1 cellular context compared by ENCODE assay signal in the genomic region with DNA sequence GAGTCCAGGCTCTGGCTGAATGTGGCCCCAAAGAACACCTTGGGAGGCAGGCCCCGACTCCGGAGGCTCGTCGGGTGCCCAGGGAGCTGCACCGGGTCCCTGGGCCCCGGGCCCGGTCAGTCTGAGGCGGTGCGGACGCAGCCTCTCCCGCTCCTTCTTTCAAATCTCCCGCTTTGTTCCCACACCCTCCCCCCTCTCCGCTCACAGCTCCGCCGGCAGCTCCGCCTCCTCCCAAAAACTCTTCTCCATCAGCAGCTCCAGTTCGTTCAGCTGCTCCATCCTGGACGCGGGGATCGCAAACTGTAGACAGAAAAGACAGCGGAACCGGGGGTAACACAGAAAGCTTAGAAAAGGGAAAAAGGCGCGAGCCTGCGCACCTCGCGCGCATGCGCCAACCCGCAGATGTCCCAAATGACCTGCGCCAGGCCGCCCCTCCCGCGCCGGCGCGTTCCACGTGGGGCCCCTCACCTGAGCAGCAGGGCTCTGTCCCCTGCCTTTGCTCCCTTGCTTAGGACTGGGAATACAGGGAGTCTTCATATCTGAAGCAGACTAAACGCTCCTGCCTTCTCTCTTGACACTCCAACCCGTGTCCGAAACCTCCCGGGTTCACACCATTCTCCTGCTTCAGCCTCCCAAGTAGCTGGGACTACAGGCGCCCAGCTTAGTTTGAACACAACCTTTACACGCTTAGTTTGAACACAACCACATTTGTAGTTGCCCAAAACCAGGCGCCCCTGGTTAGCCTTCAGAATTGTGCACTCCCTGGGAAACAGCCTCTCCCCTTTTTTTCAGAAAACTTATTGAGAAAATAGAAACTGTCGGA.
TF ChIP-seq lines count a peak whose summit lies in the region.

A gene with protein sequence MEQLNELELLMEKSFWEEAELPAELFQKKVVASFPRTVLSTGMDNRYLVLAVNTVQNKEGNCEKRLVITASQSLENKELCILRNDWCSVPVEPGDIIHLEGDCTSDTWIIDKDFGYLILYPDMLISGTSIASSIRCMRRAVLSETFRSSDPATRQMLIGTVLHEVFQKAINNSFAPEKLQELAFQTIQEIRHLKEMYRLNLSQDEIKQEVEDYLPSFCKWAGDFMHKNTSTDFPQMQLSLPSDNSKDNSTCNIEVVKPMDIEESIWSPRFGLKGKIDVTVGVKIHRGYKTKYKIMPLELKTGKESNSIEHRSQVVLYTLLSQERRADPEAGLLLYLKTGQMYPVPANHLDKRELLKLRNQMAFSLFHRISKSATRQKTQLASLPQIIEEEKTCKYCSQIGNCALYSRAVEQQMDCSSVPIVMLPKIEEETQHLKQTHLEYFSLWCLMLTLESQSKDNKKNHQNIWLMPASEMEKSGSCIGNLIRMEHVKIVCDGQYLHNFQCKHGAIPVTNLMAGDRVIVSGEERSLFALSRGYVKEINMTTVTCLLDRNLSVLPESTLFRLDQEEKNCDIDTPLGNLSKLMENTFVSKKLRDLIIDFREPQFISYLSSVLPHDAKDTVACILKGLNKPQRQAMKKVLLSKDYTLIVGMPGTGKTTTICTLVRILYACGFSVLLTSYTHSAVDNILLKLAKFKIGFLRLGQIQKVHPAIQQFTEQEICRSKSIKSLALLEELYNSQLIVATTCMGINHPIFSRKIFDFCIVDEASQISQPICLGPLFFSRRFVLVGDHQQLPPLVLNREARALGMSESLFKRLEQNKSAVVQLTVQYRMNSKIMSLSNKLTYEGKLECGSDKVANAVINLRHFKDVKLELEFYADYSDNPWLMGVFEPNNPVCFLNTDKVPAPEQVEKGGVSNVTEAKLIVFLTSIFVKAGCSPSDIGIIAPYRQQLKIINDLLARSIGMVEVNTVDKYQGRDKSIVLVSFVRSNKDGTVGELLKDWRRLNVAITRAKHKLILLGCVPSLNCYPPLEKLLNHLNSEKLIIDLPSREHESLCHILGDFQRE (minus strand): TSS at position 388 of the 823 bp plus-strand sequence. CDS start 109 bp downstream, at position 279.

TF ChIP-seq in K562, 482 proteins besides CTCF, POLR2A, EP300 and RAD21 (continued from another document and continues in another):
- TF ChIP-seq, protein P1, sequence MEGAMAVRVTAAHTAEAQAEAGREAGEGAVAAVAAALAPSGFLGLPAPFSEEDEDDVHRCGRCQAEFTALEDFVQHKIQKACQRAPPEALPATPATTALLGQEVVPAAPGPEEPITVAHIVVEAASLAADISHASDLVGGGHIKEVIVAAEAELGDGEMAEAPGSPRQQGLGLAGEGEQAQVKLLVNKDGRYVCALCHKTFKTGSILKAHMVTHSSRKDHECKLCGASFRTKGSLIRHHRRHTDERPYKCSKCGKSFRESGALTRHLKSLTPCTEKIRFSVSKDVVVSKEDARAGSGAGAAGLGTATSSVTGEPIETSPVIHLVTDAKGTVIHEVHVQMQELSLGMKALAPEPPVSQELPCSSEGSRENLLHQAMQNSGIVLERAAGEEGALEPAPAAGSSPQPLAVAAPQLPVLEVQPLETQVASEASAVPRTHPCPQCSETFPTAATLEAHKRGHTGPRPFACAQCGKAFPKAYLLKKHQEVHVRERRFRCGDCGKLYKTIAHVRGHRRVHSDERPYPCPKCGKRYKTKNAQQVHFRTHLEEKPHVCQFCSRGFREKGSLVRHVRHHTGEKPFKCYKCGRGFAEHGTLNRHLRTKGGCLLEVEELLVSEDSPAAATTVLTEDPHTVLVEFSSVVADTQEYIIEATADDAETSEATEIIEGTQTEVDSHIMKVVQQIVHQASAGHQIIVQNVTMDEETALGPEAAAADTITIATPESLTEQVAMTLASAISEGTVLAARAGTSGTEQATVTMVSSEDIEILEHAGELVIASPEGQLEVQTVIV (CRISPR knock-in tag; IDR thresholded peaks at IDR 0.05; ENCODE audit: borderline replicate concordance): no peak
- TF ChIP-seq HNRNPH1 (optimal IDR thresholded peaks at IDR 0.05; ENCODE audit: low read depth, low read length): no peak
- no peak for TF ChIP-seq WHSC1 (IDR thresholded peaks at IDR 0.05; ENCODE audit: low read length)
- no peak for TF ChIP-seq BRD9 (IDR thresholded peaks at IDR 0.05; ENCODE audit: low read depth, partially characterized antibody)
- no peak for TF ChIP-seq HDAC3 (IDR thresholded peaks at IDR 0.05; ENCODE audit: borderline replicate concordance, partially characterized antibody)
- TF ChIP-seq, protein P2, sequence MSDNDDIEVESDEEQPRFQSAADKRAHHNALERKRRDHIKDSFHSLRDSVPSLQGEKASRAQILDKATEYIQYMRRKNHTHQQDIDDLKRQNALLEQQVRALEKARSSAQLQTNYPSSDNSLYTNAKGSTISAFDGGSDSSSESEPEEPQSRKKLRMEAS (CRISPR knock-in tag; IDR thresholded peaks at IDR 0.05): peak; percentile 98
- no peak for TF ChIP-seq SNRNP70 (optimal IDR thresholded peaks at IDR 0.05; ENCODE audit: low read depth, low read length)
- TF ChIP-seq, protein P3, sequence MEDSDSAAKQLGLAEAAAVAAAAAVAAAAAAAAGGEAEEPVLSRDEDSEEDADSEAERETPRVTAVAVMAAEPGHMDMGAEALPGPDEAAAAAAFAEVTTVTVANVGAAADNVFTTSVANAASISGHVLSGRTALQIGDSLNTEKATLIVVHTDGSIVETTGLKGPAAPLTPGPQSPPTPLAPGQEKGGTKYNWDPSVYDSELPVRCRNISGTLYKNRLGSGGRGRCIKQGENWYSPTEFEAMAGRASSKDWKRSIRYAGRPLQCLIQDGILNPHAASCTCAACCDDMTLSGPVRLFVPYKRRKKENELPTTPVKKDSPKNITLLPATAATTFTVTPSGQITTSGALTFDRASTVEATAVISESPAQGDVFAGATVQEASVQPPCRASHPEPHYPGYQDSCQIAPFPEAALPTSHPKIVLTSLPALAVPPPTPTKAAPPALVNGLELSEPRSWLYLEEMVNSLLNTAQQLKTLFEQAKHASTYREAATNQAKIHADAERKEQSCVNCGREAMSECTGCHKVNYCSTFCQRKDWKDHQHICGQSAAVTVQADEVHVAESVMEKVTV (CRISPR knock-in tag; IDR thresholded peaks at IDR 0.05): no peak
- no peak for TF ChIP-seq ZNF696 (CRISPR knock-in tag; conservative IDR thresholded peaks at IDR 0.05)
- no peak; the same call in 1 of the 2 replicates for TF ChIP-seq CHD2 (IDR thresholded peaks at IDR 0.05; ENCODE audit: low read depth, low read length)
- no peak for TF ChIP-seq CSDE1 (IDR thresholded peaks at IDR 0.05)
- no peak for TF ChIP-seq ZNF224 (CRISPR knock-in tag; IDR thresholded peaks at IDR 0.05)
- 0 out of 2 replicates have a peak, but pooled peaks have one; percentile 66 for TF ChIP-seq CBX1 (IDR thresholded peaks at IDR 0.05; ENCODE audit: low read depth)
- TF ChIP-seq, protein P4, sequence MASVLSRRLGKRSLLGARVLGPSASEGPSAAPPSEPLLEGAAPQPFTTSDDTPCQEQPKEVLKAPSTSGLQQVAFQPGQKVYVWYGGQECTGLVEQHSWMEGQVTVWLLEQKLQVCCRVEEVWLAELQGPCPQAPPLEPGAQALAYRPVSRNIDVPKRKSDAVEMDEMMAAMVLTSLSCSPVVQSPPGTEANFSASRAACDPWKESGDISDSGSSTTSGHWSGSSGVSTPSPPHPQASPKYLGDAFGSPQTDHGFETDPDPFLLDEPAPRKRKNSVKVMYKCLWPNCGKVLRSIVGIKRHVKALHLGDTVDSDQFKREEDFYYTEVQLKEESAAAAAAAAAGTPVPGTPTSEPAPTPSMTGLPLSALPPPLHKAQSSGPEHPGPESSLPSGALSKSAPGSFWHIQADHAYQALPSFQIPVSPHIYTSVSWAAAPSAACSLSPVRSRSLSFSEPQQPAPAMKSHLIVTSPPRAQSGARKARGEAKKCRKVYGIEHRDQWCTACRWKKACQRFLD (CRISPR knock-in tag; IDR thresholded peaks at IDR 0.05): no peak
- TF ChIP-seq, protein P5, sequence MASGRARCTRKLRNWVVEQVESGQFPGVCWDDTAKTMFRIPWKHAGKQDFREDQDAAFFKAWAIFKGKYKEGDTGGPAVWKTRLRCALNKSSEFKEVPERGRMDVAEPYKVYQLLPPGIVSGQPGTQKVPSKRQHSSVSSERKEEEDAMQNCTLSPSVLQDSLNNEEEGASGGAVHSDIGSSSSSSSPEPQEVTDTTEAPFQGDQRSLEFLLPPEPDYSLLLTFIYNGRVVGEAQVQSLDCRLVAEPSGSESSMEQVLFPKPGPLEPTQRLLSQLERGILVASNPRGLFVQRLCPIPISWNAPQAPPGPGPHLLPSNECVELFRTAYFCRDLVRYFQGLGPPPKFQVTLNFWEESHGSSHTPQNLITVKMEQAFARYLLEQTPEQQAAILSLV (tag; IDR thresholded peaks at IDR 0.05): no peak
- TF ChIP-seq, protein P6, sequence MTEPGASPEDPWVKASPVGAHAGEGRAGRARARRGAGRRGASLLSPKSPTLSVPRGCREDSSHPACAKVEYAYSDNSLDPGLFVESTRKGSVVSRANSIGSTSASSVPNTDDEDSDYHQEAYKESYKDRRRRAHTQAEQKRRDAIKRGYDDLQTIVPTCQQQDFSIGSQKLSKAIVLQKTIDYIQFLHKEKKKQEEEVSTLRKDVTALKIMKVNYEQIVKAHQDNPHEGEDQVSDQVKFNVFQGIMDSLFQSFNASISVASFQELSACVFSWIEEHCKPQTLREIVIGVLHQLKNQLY (CRISPR knock-in tag; conservative IDR thresholded peaks at IDR 0.05): no peak
- TF ChIP-seq ZFP36 (IDR thresholded peaks at IDR 0.05; ENCODE audit: low read depth, low read length, partially characterized antibody): peak; percentile 16
- no peak for TF ChIP-seq C11orf30 (IDR thresholded peaks at IDR 0.05; ENCODE audit: low read depth)
- TF ChIP-seq, protein P7, sequence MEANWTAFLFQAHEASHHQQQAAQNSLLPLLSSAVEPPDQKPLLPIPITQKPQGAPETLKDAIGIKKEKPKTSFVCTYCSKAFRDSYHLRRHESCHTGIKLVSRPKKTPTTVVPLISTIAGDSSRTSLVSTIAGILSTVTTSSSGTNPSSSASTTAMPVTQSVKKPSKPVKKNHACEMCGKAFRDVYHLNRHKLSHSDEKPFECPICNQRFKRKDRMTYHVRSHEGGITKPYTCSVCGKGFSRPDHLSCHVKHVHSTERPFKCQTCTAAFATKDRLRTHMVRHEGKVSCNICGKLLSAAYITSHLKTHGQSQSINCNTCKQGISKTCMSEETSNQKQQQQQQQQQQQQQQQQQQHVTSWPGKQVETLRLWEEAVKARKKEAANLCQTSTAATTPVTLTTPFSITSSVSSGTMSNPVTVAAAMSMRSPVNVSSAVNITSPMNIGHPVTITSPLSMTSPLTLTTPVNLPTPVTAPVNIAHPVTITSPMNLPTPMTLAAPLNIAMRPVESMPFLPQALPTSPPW (CRISPR knock-in tag; IDR thresholded peaks at IDR 0.05): peak; percentile 94
- TF ChIP-seq ZNF263 (CRISPR knock-in tag; IDR thresholded peaks at IDR 0.05; ENCODE audit: borderline replicate concordance): no peak
- TF ChIP-seq, protein P8, sequence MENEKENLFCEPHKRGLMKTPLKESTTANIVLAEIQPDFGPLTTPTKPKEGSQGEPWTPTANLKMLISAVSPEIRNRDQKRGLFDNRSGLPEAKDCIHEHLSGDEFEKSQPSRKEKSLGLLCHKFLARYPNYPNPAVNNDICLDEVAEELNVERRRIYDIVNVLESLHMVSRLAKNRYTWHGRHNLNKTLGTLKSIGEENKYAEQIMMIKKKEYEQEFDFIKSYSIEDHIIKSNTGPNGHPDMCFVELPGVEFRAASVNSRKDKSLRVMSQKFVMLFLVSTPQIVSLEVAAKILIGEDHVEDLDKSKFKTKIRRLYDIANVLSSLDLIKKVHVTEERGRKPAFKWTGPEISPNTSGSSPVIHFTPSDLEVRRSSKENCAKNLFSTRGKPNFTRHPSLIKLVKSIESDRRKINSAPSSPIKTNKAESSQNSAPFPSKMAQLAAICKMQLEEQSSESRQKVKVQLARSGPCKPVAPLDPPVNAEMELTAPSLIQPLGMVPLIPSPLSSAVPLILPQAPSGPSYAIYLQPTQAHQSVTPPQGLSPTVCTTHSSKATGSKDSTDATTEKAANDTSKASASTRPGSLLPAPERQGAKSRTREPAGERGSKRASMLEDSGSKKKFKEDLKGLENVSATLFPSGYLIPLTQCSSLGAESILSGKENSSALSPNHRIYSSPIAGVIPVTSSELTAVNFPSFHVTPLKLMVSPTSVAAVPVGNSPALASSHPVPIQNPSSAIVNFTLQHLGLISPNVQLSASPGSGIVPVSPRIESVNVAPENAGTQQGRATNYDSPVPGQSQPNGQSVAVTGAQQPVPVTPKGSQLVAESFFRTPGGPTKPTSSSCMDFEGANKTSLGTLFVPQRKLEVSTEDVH (IDR thresholded peaks at IDR 0.05; ENCODE audit: low read depth, partially characterized antibody): peak; percentile 71
- TF ChIP-seq ZNF134 (CRISPR knock-in tag; conservative IDR thresholded peaks at IDR 0.05): 0 out of 2 replicates have a peak, but pooled peaks have one; percentile 32
- no peak for TF ChIP-seq PRMT5 (CRISPR knock-in tag; IDR thresholded peaks at IDR 0.05)
- TF ChIP-seq FOSL1 (tag; conservative IDR thresholded peaks at IDR 0.05): no peak
- TF ChIP-seq, protein P9, sequence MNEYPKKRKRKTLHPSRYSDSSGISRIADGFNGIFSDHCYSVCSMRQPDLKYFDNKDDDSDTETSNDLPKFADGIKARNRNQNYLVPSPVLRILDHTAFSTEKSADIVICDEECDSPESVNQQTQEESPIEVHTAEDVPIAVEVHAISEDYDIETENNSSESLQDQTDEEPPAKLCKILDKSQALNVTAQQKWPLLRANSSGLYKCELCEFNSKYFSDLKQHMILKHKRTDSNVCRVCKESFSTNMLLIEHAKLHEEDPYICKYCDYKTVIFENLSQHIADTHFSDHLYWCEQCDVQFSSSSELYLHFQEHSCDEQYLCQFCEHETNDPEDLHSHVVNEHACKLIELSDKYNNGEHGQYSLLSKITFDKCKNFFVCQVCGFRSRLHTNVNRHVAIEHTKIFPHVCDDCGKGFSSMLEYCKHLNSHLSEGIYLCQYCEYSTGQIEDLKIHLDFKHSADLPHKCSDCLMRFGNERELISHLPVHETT (CRISPR knock-in tag; conservative IDR thresholded peaks at IDR 0.05 in 1 of 2, IDR thresholded peaks at IDR 0.05 in 1 of 2): peak in 1 of 2 experiments; percentile 54; a peak in 1 of 4 replicates
- TF ChIP-seq CEBPG (CRISPR knock-in tag; IDR thresholded peaks at IDR 0.05): 0 out of 2 replicates have a peak, but pooled peaks have one; percentile 18
- no peak for TF ChIP-seq CEBPG (tag; conservative IDR thresholded peaks at IDR 0.05 in 1 of 2, IDR thresholded peaks at IDR 0.05 in 1 of 2)
- no peak for TF ChIP-seq FOXJ2 (tag; IDR thresholded peaks at IDR 0.05)
- no peak for TF ChIP-seq ZNF507 (tag; conservative IDR thresholded peaks at IDR 0.05)
- TF ChIP-seq, protein P10, sequence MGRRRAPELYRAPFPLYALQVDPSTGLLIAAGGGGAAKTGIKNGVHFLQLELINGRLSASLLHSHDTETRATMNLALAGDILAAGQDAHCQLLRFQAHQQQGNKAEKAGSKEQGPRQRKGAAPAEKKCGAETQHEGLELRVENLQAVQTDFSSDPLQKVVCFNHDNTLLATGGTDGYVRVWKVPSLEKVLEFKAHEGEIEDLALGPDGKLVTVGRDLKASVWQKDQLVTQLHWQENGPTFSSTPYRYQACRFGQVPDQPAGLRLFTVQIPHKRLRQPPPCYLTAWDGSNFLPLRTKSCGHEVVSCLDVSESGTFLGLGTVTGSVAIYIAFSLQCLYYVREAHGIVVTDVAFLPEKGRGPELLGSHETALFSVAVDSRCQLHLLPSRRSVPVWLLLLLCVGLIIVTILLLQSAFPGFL (CRISPR knock-in tag; IDR thresholded peaks at IDR 0.05): no peak
- TF ChIP-seq CBX5 (IDR thresholded peaks at IDR 0.05; ENCODE audit: borderline replicate concordance, low read depth): no peak
- peak; percentile 50 for TF ChIP-seq FIP1L1 (IDR thresholded peaks at IDR 0.05; ENCODE audit: low read depth, low read length, poor library complexity, severe bottlenecking)
